Comparison of ENCODE assay signal across 15 cellular contexts in genomic region chr7:47333131-47333887, GRCh38.
"Had no signal": no experiment of that assay in that cellular context is flagged by ENCODE, and none has a peak within 500 bp of the region (broad histone marks: within the 10 kb centered on the region; RNA-seq: fewer than 3 reads in every experiment).

No MANE protein-coding gene starts in this region.

- H3K27ac ChIP-seq: adrenal gland, colonic mucosa, esophagus muscularis mucosa, suprapubic skin had no signal

- H3K27me3 ChIP-seq: adrenal gland, colonic mucosa, esophagus muscularis mucosa, suprapubic skin had no signal

- H3K9me3 ChIP-seq: adrenal gland, colonic mucosa, suprapubic skin had no signal

- DNase-seq: activated B cell treated with CpG ODN at 0.5 μM for 24 hours; activated CD4-positive, alpha-beta T cell treated with anti-CD3 and anti-CD28 coated beads for 48 hours; activated CD8-positive, alpha-beta T cell treated with anti-CD3 and anti-CD28 coated beads for 36 hours; activated effector memory CD4-positive, alpha-beta T cell treated with Interleukin-2 at 50 U/mL for 16 hours; activated naive CD4-positive, alpha-beta T cell treated with anti-CD3 and anti-CD28 coated beads, Interleukin-2, amount 50 U/mL, for 16 hours; activated T-cell treated with anti-CD3 and anti-CD28 coated beads, Interleukin-2, amount 50 U/mL, for 4 hours; caudate nucleus; colonic mucosa; kidney glomerular epithelial cell; SW 1271 had no signal

- H3K27me3 Mint-ChIP-seq: activated B cell treated with CpG ODN at 0.5 μM for 24 hours; activated CD8-positive, alpha-beta T cell treated with anti-CD3 and anti-CD28 coated beads for 36 hours; stimulated activated naive CD8-positive, alpha-beta T cell treated with anti-CD3 and anti-CD28 coated beads, Interleukin-15, Interleukin-2, amounts not matched to agents 100 ng/mL and 50 ng/mL, for 24 hours had no signal

- H3K4me3 Mint-ChIP-seq: activated B cell treated with CpG ODN at 0.5 μM for 24 hours; activated CD8-positive, alpha-beta T cell treated with anti-CD3 and anti-CD28 coated beads for 36 hours; activated T-cell treated with anti-CD3 and anti-CD28 coated beads, Interleukin-2, amount 50 U/mL, for 4 hours; stimulated activated naive CD8-positive, alpha-beta T cell treated with anti-CD3 and anti-CD28 coated beads, Interleukin-15, Interleukin-2, amounts not matched to agents 100 ng/mL and 50 ng/mL, for 24 hours had no signal

- ATAC-seq: activated CD8-positive, alpha-beta T cell treated with anti-CD3 and anti-CD28 coated beads for 36 hours; activated T-cell treated with anti-CD3 and anti-CD28 coated beads, Interleukin-2, amount 50 U/mL, for 4 hours had no signal

- H3K4me2 ChIP-seq: smooth muscle cell had no signal

- H3K9me3 Mint-ChIP-seq: activated B cell treated with CpG ODN at 0.5 μM for 24 hours had no signal

- H3K4me3 ChIP-seq: adrenal gland, colonic mucosa, esophagus muscularis mucosa, smooth muscle cell, suprapubic skin had no signal

- H3K36me3 ChIP-seq: colonic mucosa, suprapubic skin had no signal

- H3K27ac Mint-ChIP-seq: activated B cell treated with CpG ODN at 0.5 μM for 24 hours; activated CD8-positive, alpha-beta T cell treated with anti-CD3 and anti-CD28 coated beads for 36 hours; stimulated activated naive CD8-positive, alpha-beta T cell treated with anti-CD3 and anti-CD28 coated beads, Interleukin-15, Interleukin-2, amounts not matched to agents 100 ng/mL and 50 ng/mL, for 24 hours had no signal
